ENCODE assay signal across 10 cellular contexts in the genomic region with DNA sequence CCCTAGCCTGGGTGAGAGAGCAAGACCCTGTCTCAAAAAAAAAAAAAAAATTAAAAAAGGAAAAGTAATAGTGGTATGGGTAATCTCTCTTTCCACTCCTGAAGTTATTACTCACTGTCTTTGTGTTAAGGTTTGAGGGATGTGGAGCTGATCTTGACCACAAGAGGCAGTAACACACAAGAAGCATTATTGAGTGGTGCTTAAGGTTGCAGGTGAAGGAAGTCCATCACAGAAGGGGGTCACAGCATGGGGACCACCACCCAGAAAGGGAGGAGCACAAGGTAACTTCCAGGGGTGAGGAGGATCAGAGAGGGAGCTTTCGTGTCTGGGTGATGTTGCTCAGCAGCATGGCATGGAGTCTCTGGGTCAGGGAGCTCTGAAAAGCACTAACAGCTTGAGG.
DNase-seq lines count a peak whose midpoint lies in the region; ATAC-seq, FAIRE-seq and TF ChIP-seq lines count a peak whose summit lies in the region.
"Had no signal": no experiment of that assay in that cellular context is flagged by ENCODE, and none has a peak within 500 bp of the region (broad histone marks: within the 10 kb centered on the region; RNA-seq: fewer than 3 reads in every experiment).

No MANE protein-coding gene starts in this region.

- no peak for TF ChIP-seq RAD21 in HepG2 (CRISPR knock-in tag; IDR thresholded peaks at IDR 0.05)

- H3K79me2 ChIP-seq in HepG2 (ENCODE audit: insufficient read depth, low read length): no peaks in the 10 kb centered on the region

- H3K4me2 ChIP-seq in HepG2 (ENCODE audit: low read depth, low read length): no peak overlapping the region

- TF ChIP-seq POLR2A in HepG2 (IDR thresholded peaks at IDR 0.05; ENCODE audit: insufficient read depth in 1 of 2, low read depth in 2 of 2, low read length in 2 of 2) (no peak), right lobe of liver (IDR thresholded peaks at IDR 0.05) (no peak)

- FAIRE-seq in HepG2 (lab: Jason Lieb, UNC): no peak

- TF ChIP-seq CTCF in HepG2 (CRISPR knock-in tag; IDR thresholded peaks at IDR 0.05): peak; percentile 22; the same call in 1 of the 2 replicates
- peak in 1 of 4 donors; percentile 12 for TF ChIP-seq CTCF in right lobe of liver (IDR thresholded peaks at IDR 0.05)
- peak; percentile 58 for TF ChIP-seq CTCF in epithelial cell of proximal tubule (conservative IDR thresholded peaks at IDR 0.05; ENCODE audit: low read depth, low read length)
- peak; percentile 23 for TF ChIP-seq CTCF in upper lobe of right lung (IDR thresholded peaks at IDR 0.05)

- no peaks in the 10 kb centered on the region for H4K20me1 ChIP-seq in HepG2 (ENCODE audit: insufficient read depth, low read length)

- H3K4me3 ChIP-seq in HepG2 (replicated peaks in 1 of 3; ENCODE audit: insufficient read depth in 1 of 3, low read depth in 2 of 3, low read length in 3 of 3) (no peak overlapping the region), right lobe of liver (no peak overlapping the region), epithelial cell of proximal tubule (ENCODE audit: low read depth, low read length) (no peak overlapping the region), upper lobe of right lung (no peak overlapping the region)

- no peaks in the 10 kb centered on the region for H3K4me1 ChIP-seq in HepG2 (ENCODE audit: insufficient read depth, low read length)
- no peaks in the 10 kb centered on the region for H3K4me1 ChIP-seq in right lobe of liver
- H3K4me1 ChIP-seq in upper lobe of right lung: no peaks in the 10 kb centered on the region

- H3K9me3 ChIP-seq in HepG2 (ENCODE audit: low read length) (no peaks in the 10 kb centered on the region), right lobe of liver (no peaks in the 10 kb centered on the region), upper lobe of right lung (no peaks in the 10 kb centered on the region)

- WGBS in HepG2 (ENCODE audit: low lambda C conversion rate): 0% methylated on average over 1 of the region's 1 CpG
- 100% methylated on average over 1 of the region's 1 CpG for WGBS in right lobe of liver (ENCODE audit: insufficient coverage, low coverage, low lambda C conversion rate, missing lambda C conversion rate)

- ATAC-seq in HepG2 (no peak), right lobe of liver (no peak), upper lobe of right lung (no peak), HG02884 (IDR thresholded peaks at IDR 0.05; ENCODE audit: unreplicated experiment) (no peak), HG02763 (IDR thresholded peaks at IDR 0.05; ENCODE audit: unreplicated experiment) (no peak)

- CTCF ChIA-PET in HepG2 (lab: Yijun Ruan, JAX; ENCODE audit: low intra/inter-chr PET ratio, low total read pairs): no interaction called here

- POLR2A ChIA-PET in HepG2 (lab: Yijun Ruan, JAX): no interaction called here

- H3K27me3 ChIP-seq in HepG2 (ENCODE audit: control insufficient read depth in 1 of 2, insufficient read depth in 2 of 2, low read length in 2 of 2) (no peaks in the 10 kb centered on the region), right lobe of liver (no peaks in the 10 kb centered on the region), upper lobe of right lung (no peaks in the 10 kb centered on the region)

- TF ChIP-seq EP300 in HepG2 (IDR thresholded peaks at IDR 0.05; ENCODE audit: low read depth in 2 of 2, low read length in 2 of 2) (no peak), HepG2 (CRISPR knock-in tag; IDR thresholded peaks at IDR 0.05; ENCODE audit: borderline replicate concordance) (no peak)

- H3K27ac ChIP-seq in HepG2 (ENCODE audit: extremely low read length, insufficient read depth, low read length): no peak overlapping the region
- no peak overlapping the region for H3K27ac ChIP-seq in right lobe of liver
- no peak overlapping the region for H3K27ac ChIP-seq in upper lobe of right lung

- DNase-seq in HepG2 (ENCODE audit: low spot score) (no peak), right lobe of liver (no peak), M059J (ENCODE audit: low read depth) (peak; percentile 1), epithelial cell of proximal tubule (ENCODE audit: low read depth) (no peak), upper lobe of right lung (no peak), MV-4-11 (lab: John Stamatoyannopoulos, UW) (no peak)
- DNase-seq: activated naive CD4-positive, alpha-beta T cell treated with anti-CD3 and anti-CD28 coated beads, Interleukin-2, amount 50 U/mL, for 16 hours; Right ventricle myocardium superior had no signal

- no peak overlapping the region for H2AFZ ChIP-seq in HepG2 (ENCODE audit: low read length)

- in situ Hi-C loops in HepG2 (cut with HindIII; ENCODE audit: extremely low pct_ligation_motif_present, low pct_unique_long_range_greater_than_20kb): no loop called here

- no peak overlapping the region for H3K9ac ChIP-seq in HepG2 (ENCODE audit: insufficient read depth, low read depth, low read length)

- BruUV-seq in HepG2 (replicated peaks; lab: Mats Ljungman, UMichigan): no TSS peak

- intact Hi-C loops in HepG2 (cut with micrococcal nuclease; ENCODE audit: unreplicated experiment): no loop called here
- intact Hi-C loops in right lobe of liver (cut with DNase I): no loop called here
- intact Hi-C loops in upper lobe of right lung (cut with DNase I): no loop called here

- H3K36me3 ChIP-seq in HepG2 (replicated peaks in 1 of 2; ENCODE audit: control insufficient read depth in 1 of 2, insufficient read depth in 2 of 2, low read length in 2 of 2) (no peaks in the 10 kb centered on the region), right lobe of liver (no peaks in the 10 kb centered on the region), upper lobe of right lung (no peaks in the 10 kb centered on the region)

TF ChIP-seq in HepG2, 621 proteins besides CTCF, POLR2A, EP300 and RAD21:
- TF ChIP-seq ZNF564 (CRISPR knock-in tag; IDR thresholded peaks at IDR 0.05) (no peak), STAG1 (CRISPR knock-in tag; IDR thresholded peaks at IDR 0.05) (peak; percentile 46; the same call in 1 of the 2 replicates)
TF ChIP-seq in HepG2: peak in this region for 1.
